3 cellular contexts compared by ENCODE assay signal in the genomic region with DNA sequence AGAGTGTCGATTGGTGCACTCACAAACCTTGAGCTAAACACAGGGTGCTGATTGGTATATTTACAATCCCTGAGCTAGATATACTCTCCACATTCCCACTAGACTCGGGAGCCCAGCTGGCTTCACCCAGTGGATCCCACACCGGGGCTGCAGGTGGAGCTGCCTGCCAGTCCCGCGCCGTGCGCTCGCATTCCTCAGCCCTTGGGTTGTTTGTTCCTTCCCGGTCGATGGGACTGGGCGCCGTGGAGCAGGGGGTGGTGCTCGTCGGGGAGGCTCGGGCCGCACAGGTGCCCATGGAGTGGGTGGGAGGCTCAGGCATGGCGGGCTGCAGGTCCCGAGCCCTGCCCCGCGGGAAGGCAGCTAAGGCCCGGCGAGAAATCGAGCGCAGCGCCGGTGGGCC. TPM values are rescaled to one million over a fixed set of nuclear protein-coding genes. Genes with fewer than 3 reads are reported as not detected.
"Had no signal": no experiment of that assay in that cellular context is flagged by ENCODE, and none has a peak within 500 bp of the region (broad histone marks: within the 10 kb centered on the region; RNA-seq: fewer than 3 reads in every experiment).

No MANE protein-coding gene starts in this region.

RNA-seq across cellular contexts. Expression of a gene that starts 46.6 kb away (rescaled TPM):
- total RNA-seq: LHCN-M2, MCF 10A, NCI-H460 had no signal

RNA-seq across cellular contexts. Expression of a gene that starts 53.5 kb away (rescaled TPM):
- total RNA-seq: LHCN-M2, MCF 10A, NCI-H460 had no signal
